Comparison of ENCODE assay signal across 8 cellular contexts in the genomic region with DNA sequence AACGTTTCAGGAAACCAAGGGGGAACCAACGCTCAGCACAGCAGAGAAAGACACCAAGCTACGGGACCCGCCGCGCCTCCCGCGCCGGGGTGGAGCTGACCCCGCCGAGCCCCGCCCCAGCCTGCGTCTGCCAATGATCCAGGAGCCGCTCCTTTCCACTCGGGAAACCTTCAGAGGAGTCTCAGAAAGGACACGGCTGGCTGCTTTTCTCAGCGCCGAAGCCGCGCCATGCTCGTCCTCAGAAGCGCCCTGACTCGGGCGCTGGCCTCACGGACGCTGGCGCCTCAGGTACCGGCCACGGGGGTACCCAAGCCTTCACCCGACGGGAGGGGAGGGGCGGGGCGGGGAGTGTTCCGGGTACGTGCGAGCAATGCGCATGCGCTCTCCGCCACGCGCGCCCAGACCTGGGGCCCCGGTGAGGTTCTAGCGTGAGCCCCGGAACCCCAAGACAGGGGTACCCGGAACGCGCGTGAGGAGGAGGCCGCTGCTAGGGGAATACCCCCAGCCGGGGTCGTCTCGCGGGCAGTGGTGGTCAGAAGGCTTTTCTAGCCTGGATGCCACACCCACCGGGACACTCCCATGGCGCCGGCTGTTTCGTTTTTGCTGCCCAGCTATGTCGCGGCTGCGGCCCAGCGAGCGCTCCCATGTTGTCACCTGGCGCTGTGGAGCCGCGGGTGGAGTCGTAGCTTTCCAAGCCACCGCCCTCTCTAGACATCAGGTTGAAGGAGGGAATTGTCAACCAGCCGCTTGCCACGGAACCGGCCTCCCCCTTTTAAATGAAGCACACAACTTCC. TPM values are rescaled to one million over a fixed set of nuclear protein-coding genes. Genes with fewer than 3 reads are reported as not detected.
A peak's percentile ranks its signal among the peaks of the same experiment; 100 is the strongest.
DNase-seq lines count a peak whose midpoint lies in the region; ATAC-seq and TF ChIP-seq lines count a peak whose summit lies in the region.

TSS of gene NIPSNAP3A (plus strand) at position 119 of the 794 bp plus-strand sequence. CDS start at position 229, 110 bp downstream.

- TF ChIP-seq POLR2A in GM18951 (IDR thresholded peaks at IDR 0.05; ENCODE audit: extremely low read depth, insufficient read depth, insufficient read length) = peak; percentile 75

- TF ChIP-seq CTCF in AG10803 (conservative IDR thresholded peaks at IDR 0.05; ENCODE audit: low read length) (no peak), kidney epithelial cell (IDR thresholded peaks at IDR 0.05; ENCODE audit: insufficient read depth, low read length, poor library complexity, severe bottlenecking) (no peak)

- no peaks in the 10 kb centered on the region for H3K27me3 ChIP-seq in kidney epithelial cell (ENCODE audit: control insufficient read depth, insufficient read depth, low read length)

- ATAC-seq in HG03175 (IDR thresholded peaks at IDR 0.05; ENCODE audit: unreplicated experiment) = peak; percentile 86

- in situ Hi-C loops in GM18951 (cut with MboI; ENCODE audit: low sequenced_read_pairs, unreplicated experiment) = no loop called here

- H3K4me3 ChIP-seq in AG10803 (ENCODE audit: low read length) (peak within 1 kb of the TSS; percentile 83), kidney epithelial cell (ENCODE audit: low read depth, low read length) (peak within 1 kb of the TSS; percentile 82)

- DNase-seq in AG10803 (ENCODE audit: low read depth) (peak; percentile 60), NCI-H510A (lab: John Stamatoyannopoulos, UW) (peak; percentile 74), cerebellar cortex (ENCODE audit: low spot score) (peak; percentile 83), kidney epithelial cell (ENCODE audit: low read depth) (no peak)
- peak; percentile 90 for DNase-seq in activated CD4-positive, CD25-positive, alpha-beta regulatory T cell treated with anti-CD3 and anti-CD28 coated beads, Interleukin-2, amount 50 U/mL, for 72 hours
- DNase-seq in stimulated activated CD4-positive, alpha-beta T cell treated with anti-CD3 and anti-CD28 coated beads, Interleukin-15, amount 100 ng/mL, for 24 hours = peak; percentile 92

- no peaks in the 10 kb centered on the region for H3K36me3 ChIP-seq in kidney epithelial cell (ENCODE audit: control insufficient read depth, insufficient read depth, low read length)

RNA-seq across cellular contexts. Expression of gene NIPSNAP3A, which starts in this region (rescaled TPM):
- total RNA-seq in kidney epithelial cell = 25.2 and 29.3 TPM in 2 replicates
